ENCODE assay signal across 8 cellular contexts in genomic region chr4:139665690-139666529, GRCh38. TPM values are rescaled to one million over a fixed set of nuclear protein-coding genes. Genes with fewer than 3 reads are reported as not detected.
A peak's percentile ranks its signal among the peaks of the same experiment; 100 is the strongest.
DNase-seq lines count a peak whose midpoint lies in the region; ATAC-seq and TF ChIP-seq lines count a peak whose summit lies in the region.

TSS of gene MGST2 (plus strand) at chr4:139665819. CDS start at chr4:139666020, 201 bp downstream.

- DNase-seq in AG08396 (ENCODE audit: low spot score) (peak; percentile 58), NCI-H2107 (lab: John Stamatoyannopoulos, UW) (peak; percentile 30), right lobe of liver (peak; percentile 89 to 95 (median 94))
- DNase-seq in stimulated activated effector memory CD8-positive, alpha-beta T cell treated with anti-CD3 and anti-CD28 coated beads, Interleukin-12 subunit alpha, Interleukin-12 subunit beta, amount 100 ng/mL, for 72 hours (ENCODE audit: low spot score in 2 of 2) = peak in 1 of 2 donors; percentile 68

- H3K9me3 Mint-ChIP-seq in stimulated activated effector memory CD8-positive, alpha-beta T cell treated with anti-CD3 and anti-CD28 coated beads, Interleukin-12 subunit alpha, Interleukin-12 subunit beta, amount 100 ng/mL, for 72 hours = no peaks in the 10 kb centered on the region

- 9% methylated on average over 32 of the region's 32 CpGs for WGBS in ectodermal cell, 2 experiments
- 2% methylated on average over 19 of the region's 32 CpGs for WGBS in right lobe of liver (ENCODE audit: insufficient coverage, low coverage, low lambda C conversion rate, missing lambda C conversion rate)

- peak within 1 kb of the TSS; percentile 79 for H3K4me3 Mint-ChIP-seq in stimulated activated effector memory CD8-positive, alpha-beta T cell treated with anti-CD3 and anti-CD28 coated beads, Interleukin-12 subunit alpha, Interleukin-12 subunit beta, amount 100 ng/mL, for 72 hours

- H3K4me3 ChIP-seq in WI38 (ENCODE audit: low read depth, low read length) (peak within 1 kb of the TSS; percentile 61), ectodermal cell (ENCODE audit: insufficient read depth, low read depth, low read length) (peak within 1 kb of the TSS; percentile 35), right lobe of liver (peak within 1 kb of the TSS; percentile 49 to 72 (median 68))

- H3K27ac ChIP-seq in ectodermal cell (ENCODE audit: insufficient read depth, low read depth, low read length, poor library complexity, severe bottlenecking) (peak within 1 kb of the TSS; percentile 76), right lobe of liver (peak within 1 kb of the TSS; percentile 65 to 80 (median 79))

- H3K4me1 ChIP-seq in ectodermal cell (ENCODE audit: control insufficient read depth, insufficient read depth, low read length) = no peaks in the 10 kb centered on the region
- H3K4me1 ChIP-seq in right lobe of liver = peaks cover 0 to 46% (median 14%) of the 10 kb centered on the region in 4 donors

- no peak for TF ChIP-seq CTCF in WI38 (IDR thresholded peaks at IDR 0.05; ENCODE audit: low read depth, low read length)
- TF ChIP-seq CTCF in right lobe of liver (IDR thresholded peaks at IDR 0.05) = no peak

- H3K27ac Mint-ChIP-seq in stimulated activated effector memory CD8-positive, alpha-beta T cell treated with anti-CD3 and anti-CD28 coated beads, Interleukin-12 subunit alpha, Interleukin-12 subunit beta, amount 100 ng/mL, for 72 hours = peak within 1 kb of the TSS; percentile 84

- no peaks in the 10 kb centered on the region for H3K36me3 Mint-ChIP-seq in stimulated activated effector memory CD8-positive, alpha-beta T cell treated with anti-CD3 and anti-CD28 coated beads, Interleukin-12 subunit alpha, Interleukin-12 subunit beta, amount 100 ng/mL, for 72 hours

- TF ChIP-seq POLR2A in right lobe of liver (IDR thresholded peaks at IDR 0.05) = peak; percentile 66

- H3K9me3 ChIP-seq in ectodermal cell (ENCODE audit: control insufficient read depth, low read length) (no peaks in the 10 kb centered on the region), right lobe of liver (no peaks in the 10 kb centered on the region)

- H3K27me3 ChIP-seq in ectodermal cell (ENCODE audit: control insufficient read depth, insufficient read depth, low read length, poor library complexity, severe bottlenecking) (no peaks in the 10 kb centered on the region), right lobe of liver (no peaks in the 10 kb centered on the region)

- H3K4me1 Mint-ChIP-seq in stimulated activated effector memory CD8-positive, alpha-beta T cell treated with anti-CD3 and anti-CD28 coated beads, Interleukin-12 subunit alpha, Interleukin-12 subunit beta, amount 100 ng/mL, for 72 hours = peaks cover 17% of the 10 kb centered on the region

- intact Hi-C loops in right lobe of liver (cut with DNase I) = no loop called here

- ATAC-seq in GM18519 (IDR thresholded peaks at IDR 0.05; ENCODE audit: low FRiP score, unreplicated experiment) = peak; percentile 42
- ATAC-seq in HG02943 (IDR thresholded peaks at IDR 0.05; ENCODE audit: low read depth, unreplicated experiment) = peak; percentile 82
- ATAC-seq in right lobe of liver = peak; percentile 90 to 96 (median 94)
- ATAC-seq in stimulated activated effector memory CD8-positive, alpha-beta T cell treated with anti-CD3 and anti-CD28 coated beads, Interleukin-12 subunit alpha, Interleukin-12 subunit beta, amount 100 ng/mL, for 72 hours = peak; percentile 78

- H3K36me3 ChIP-seq in ectodermal cell (ENCODE audit: control insufficient read depth, insufficient read depth, low read length) (no peaks in the 10 kb centered on the region), right lobe of liver (no peaks in the 10 kb centered on the region)

RNA-seq across cellular contexts. Expression of gene MGST2, which starts in this region (rescaled TPM):
- 9.9 TPM for polyA plus RNA-seq in ectodermal cell (2013, experiment 1 of 4)
- 8.4 TPM for polyA plus RNA-seq in ectodermal cell (2013, experiment 2 of 4)
- polyA plus RNA-seq in ectodermal cell (2013, experiment 3 of 4) = 10.6 TPM
- 8.8 TPM for polyA plus RNA-seq in ectodermal cell (2013, experiment 4 of 4)
- 100 to 1,000 TPM; 105 to 125 (median 114) TPM for total RNA-seq in right lobe of liver

Comparison
In these comparisons a context has a peak if more than half of its experiments do, and no peak if none do; other contexts are left out.
1. ATAC-seq: peak in every context shown above with its lines; median percentile 94 in right lobe of liver; 82 in HG02943; 78 in stimulated activated effector memory CD8-positive, alpha-beta T cell treated with anti-CD3 and anti-CD28 coated beads, Interleukin-12 subunit alpha, Interleukin-12 subunit beta, amount 100 ng/mL, for 72 hours; 42 in GM18519.